16 cellular contexts compared by ENCODE assay signal in genomic region chr3:102741105-102741504, GRCh38.
DNase-seq lines count a peak whose midpoint lies in the region; ATAC-seq and TF ChIP-seq lines count a peak whose summit lies in the region.
"Had no signal": no experiment of that assay in that cellular context is flagged by ENCODE, and none has a peak within 500 bp of the region (broad histone marks: within the 10 kb centered on the region; RNA-seq: fewer than 3 reads in every experiment).

No MANE protein-coding gene starts in this region.

- peak; percentile 63 for TF ChIP-seq RAD21 in HCT116 (IDR thresholded peaks at IDR 0.05; ENCODE audit: low read depth)

- POLR2A ChIA-PET in HCT116 (lab: Charles Lee), result no interaction called here
- POLR2A ChIA-PET in RWPE1 (lab: Yijun Ruan, JAX; ENCODE audit: low non-redundant PET), result no interaction called here

- peak; percentile 10 for DNase-seq in Calu3
- DNase-seq in HCT116 (ENCODE audit: low read depth, low spot score), result peak; percentile 8
- peak; percentile 8 for DNase-seq in RWPE1 (ENCODE audit: low spot score)
- DNase-seq in kidney glomerular epithelial cell (lab: John Stamatoyannopoulos, UW), result peak; percentile 11
- DNase-seq in activated naive CD4-positive, alpha-beta T cell treated with anti-CD3 and anti-CD28 coated beads, Interleukin-2, amount 50 U/mL, for 16 hours, result no peak
- DNase-seq: activated CD4-positive, alpha-beta T cell treated with anti-CD3 and anti-CD28 coated beads for 1 hour; activated T-cell treated with anti-CD3 and anti-CD28 coated beads, Interleukin-2, amount 50 U/mL, for 4 hours; amygdala; CD4-positive, alpha-beta memory T cell; dorsolateral prefrontal cortex; left cardiac atrium; natural killer cell; NCI-H1694 had no signal

- ATAC-seq in HCT116, result peak; percentile 80
- no peak for ATAC-seq in HG03521 (IDR thresholded peaks at IDR 0.05; ENCODE audit: unreplicated experiment)
- ATAC-seq in GM21717 (IDR thresholded peaks at IDR 0.05; ENCODE audit: unreplicated experiment), result no peak
- no peak for ATAC-seq in HG02642 (IDR thresholded peaks at IDR 0.05; ENCODE audit: poor library complexity, unreplicated experiment)
- ATAC-seq: activated T-cell treated with anti-CD3 and anti-CD28 coated beads, Interleukin-2, amount 50 U/mL, for 4 hours; natural killer cell had no signal

- RAD21 ChIA-PET in HCT116 (lab: Charles Lee; ENCODE audit: low non-redundant PET in 1 of 2, low total read pairs in 2 of 2, uncharacterized antibody in 2 of 2, unreplicated experiment in 2 of 2), result interaction anchor here (0.8 to 1.7 kb wide), 5 partner anchors 67 to 512 kb away, joined by 3 to 5 read pairs (median 3); no protein-coding TSS in a partner anchor

- intact Hi-C loops in Calu3 (cut with micrococcal nuclease; ENCODE audit: unreplicated experiment), result loop anchor here (1.0 to 10.0 kb wide), 2 partner anchors 68 to 864 kb away; no protein-coding TSS in a partner anchor
- intact Hi-C loops in HCT116 (cut with micrococcal nuclease), result loop anchor here (1.0 to 5.0 kb wide), 3 partner anchors 68 to 512 kb away; no protein-coding TSS in a partner anchor

- no peaks in the 10 kb centered on the region for H3K27me3 Mint-ChIP-seq in Calu3 (ENCODE audit: unreplicated experiment)
- H3K27me3 Mint-ChIP-seq: CD4-positive, alpha-beta memory T cell had no signal

- no peak for TF ChIP-seq CTCF in Calu3 (IDR thresholded peaks at IDR 0.05; ENCODE audit: unreplicated experiment)
- peak; percentile 38 to 51 (median 46); a peak in 4 of 6 replicates for TF ChIP-seq CTCF in HCT116 (IDR thresholded peaks at IDR 0.05 in 2 of 3, conservative IDR thresholded peaks at IDR 0.05 in 1 of 3; ENCODE audit: borderline replicate concordance in 1 of 3, insufficient read depth in 1 of 3, low read depth in 2 of 3, low read length in 2 of 3)
- TF ChIP-seq CTCF in RWPE1 (conservative IDR thresholded peaks at IDR 0.05; ENCODE audit: low read depth), result no peak

- no peaks in the 10 kb centered on the region for H3K4me1 ChIP-seq in HCT116 (ENCODE audit: control insufficient read depth in 1 of 2, insufficient read depth in 2 of 2, low read length in 2 of 2)

- H4K20me1 ChIP-seq in HCT116 (ENCODE audit: insufficient read depth), result no peaks in the 10 kb centered on the region

- H3K9ac ChIP-seq in HCT116 (ENCODE audit: low read length), result no peak overlapping the region

- no peaks in the 10 kb centered on the region for H3K9me3 ChIP-seq in HCT116 (ENCODE audit: control insufficient read depth in 1 of 2, insufficient read depth in 1 of 2, low read depth in 1 of 2, low read length in 2 of 2)

- H3K36me3 ChIP-seq in HCT116 (ENCODE audit: control insufficient read depth in 1 of 2, insufficient read depth in 2 of 2, low read length in 2 of 2), result no peaks in the 10 kb centered on the region

- H3K9me2 ChIP-seq in HCT116 (ENCODE audit: insufficient read depth), result no peaks in the 10 kb centered on the region

- H3K27ac Mint-ChIP-seq in Calu3 (ENCODE audit: unreplicated experiment), result no peak overlapping the region
- H3K27ac Mint-ChIP-seq: CD4-positive, alpha-beta memory T cell; natural killer cell had no signal

- H3K4me3 Mint-ChIP-seq in Calu3 (ENCODE audit: low read depth, unreplicated experiment), result no peak overlapping the region
- H3K4me3 Mint-ChIP-seq: activated T-cell treated with anti-CD3 and anti-CD28 coated beads, Interleukin-2, amount 50 U/mL, for 4 hours; CD4-positive, alpha-beta memory T cell; natural killer cell had no signal

- no peak for TF ChIP-seq POLR2A in HCT116 (IDR thresholded peaks at IDR 0.05; ENCODE audit: borderline replicate concordance, extremely low read depth, insufficient read depth, insufficient read length)

- H2AFZ ChIP-seq in HCT116 (ENCODE audit: low read depth, low read length, poor library complexity, severe bottlenecking), result no peak overlapping the region

- H3K27ac ChIP-seq in HCT116 (ENCODE audit: low read depth, low read length) (no peak overlapping the region), RWPE1 (no peak overlapping the region)
- H3K27ac ChIP-seq: dorsolateral prefrontal cortex had no signal

- H3K27me3 ChIP-seq in HCT116 (ENCODE audit: insufficient read depth, low read length), result no peaks in the 10 kb centered on the region
- H3K27me3 ChIP-seq: dorsolateral prefrontal cortex had no signal

- BruUV-seq in Calu3 (replicated peaks; lab: Mats Ljungman, UMichigan) (no TSS peak), HCT116 (replicated peaks; lab: Mats Ljungman, UMichigan) (no TSS peak)

- no peaks in the 10 kb centered on the region for H3K9me3 Mint-ChIP-seq in Calu3 (ENCODE audit: low read depth, unreplicated experiment)
- H3K9me3 Mint-ChIP-seq: activated T-cell treated with anti-CD3 and anti-CD28 coated beads, Interleukin-2, amount 50 U/mL, for 4 hours; natural killer cell had no signal

- H3K4me3 ChIP-seq in HCT116 (replicated peaks in 1 of 2; ENCODE audit: low read depth in 1 of 2, low read length in 2 of 2), result no peak overlapping the region
- H3K4me3 ChIP-seq: dorsolateral prefrontal cortex had no signal

- H3K4me1 Mint-ChIP-seq in Calu3 (ENCODE audit: low read depth, unreplicated experiment), result no peaks in the 10 kb centered on the region
- H3K4me1 Mint-ChIP-seq: CD4-positive, alpha-beta memory T cell; natural killer cell had no signal

- CTCF ChIA-PET in Calu3 (lab: Charles Lee) (interaction anchor here (1.5 kb wide), 2 partner anchors 68 to 512 kb away, joined by 4 to 8 read pairs; no protein-coding TSS in a partner anchor), HCT116 (lab: Charles Lee) (interaction anchor here (0.7 to 4.4 kb wide), 6 partner anchors 28 to 512 kb away, joined by 3 to 52 read pairs (median 6); no protein-coding TSS in a partner anchor), RWPE1 (lab: Yijun Ruan, JAX) (interaction anchor here (0.6 to 3.2 kb wide), 4 partner anchors 10 to 1236 kb away, joined by 3 to 24 read pairs (median 4); no protein-coding TSS in a partner anchor)

- no peaks in the 10 kb centered on the region for H3K79me2 ChIP-seq in HCT116 (ENCODE audit: insufficient read depth, low read length)

- no peaks in the 10 kb centered on the region for H3K36me3 Mint-ChIP-seq in Calu3 (ENCODE audit: insufficient read depth, unreplicated experiment)
- H3K36me3 Mint-ChIP-seq: CD4-positive, alpha-beta memory T cell; natural killer cell had no signal

- H3K4me2 ChIP-seq in HCT116 (ENCODE audit: low read length), result no peak overlapping the region

TF ChIP-seq in HCT116, 20 proteins besides CTCF, POLR2A, EP300 and RAD21:
- TF ChIP-seq MAX (IDR thresholded peaks at IDR 0.05), result no peak
- no peak for TF ChIP-seq EZH2phosphoT487 (IDR thresholded peaks at IDR 0.05; ENCODE audit: borderline replicate concordance)
- no peak for TF ChIP-seq CBX3 (IDR thresholded peaks at IDR 0.05; ENCODE audit: low read depth)
- TF ChIP-seq ELF1 (IDR thresholded peaks at IDR 0.05; ENCODE audit: borderline replicate concordance, low read depth), result no peak
- TF ChIP-seq ZNF274 (IDR thresholded peaks at IDR 0.05; ENCODE audit: low read depth, low read length), result no peak
- TF ChIP-seq EGR1 (IDR thresholded peaks at IDR 0.05; ENCODE audit: low read depth), result no peak
- no peak for TF ChIP-seq EZH2 (IDR thresholded peaks at IDR 0.05)
TF ChIP-seq in HCT116: peak in this region for 0.

Comparison
In these comparisons a context has a peak if more than half of its experiments do, and no peak if none do; other contexts are left out.
1. CTCF ChIP-seq: peak in HCT116 (3 of 3); none in Calu3 (single experiment) and RWPE1 (single experiment).